In the genomic region with DNA sequence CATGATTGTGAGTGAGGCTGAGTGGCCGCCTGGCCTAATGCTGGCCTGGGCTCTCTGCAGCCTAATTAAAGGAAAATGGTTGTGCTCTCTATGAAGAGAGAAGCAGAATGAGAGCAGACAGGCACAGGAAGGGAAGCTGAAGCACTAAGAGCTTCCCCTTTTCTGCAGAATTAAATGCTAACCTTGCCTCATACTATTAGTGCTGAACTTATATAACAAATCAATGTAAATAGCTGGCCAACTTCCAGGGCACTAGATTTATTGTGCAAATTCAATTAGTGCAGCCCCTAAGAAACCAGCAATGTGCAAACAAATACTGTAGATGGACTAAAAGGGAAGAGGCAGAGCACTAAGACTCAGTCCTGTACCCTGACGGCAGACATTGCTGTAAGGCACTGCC, we compare ENCODE assay signal across 28 cellular contexts. TPM values are rescaled to one million over a fixed set of nuclear protein-coding genes. Genes with fewer than 3 reads are reported as not detected.
DNase-seq lines count a peak whose midpoint lies in the region; ATAC-seq and TF ChIP-seq lines count a peak whose summit lies in the region.
"Had no signal": no experiment of that assay in that cellular context is flagged by ENCODE, and none has a peak within 500 bp of the region (broad histone marks: within the 10 kb centered on the region; RNA-seq: fewer than 3 reads in every experiment).

No MANE protein-coding gene starts in this region.

- H3K4me2 ChIP-seq in Loucy (ENCODE audit: low read depth, low read length, poor library complexity, severe bottlenecking) (no peak overlapping the region), neural cell (ENCODE audit: low read length) (no peak overlapping the region)

- H2AFZ ChIP-seq in Loucy (ENCODE audit: low read length) (0 out of 2 replicates have a peak overlapping the region, but pooled peaks have one; percentile 41), neural cell (ENCODE audit: low read depth, low read length) (no peak overlapping the region)

- no peak for TF ChIP-seq RAD21 in neural cell (conservative IDR thresholded peaks at IDR 0.05)

- H3K27me3 ChIP-seq in Loucy (ENCODE audit: insufficient read depth, low read length, poor library complexity, severe bottlenecking) (no peaks in the 10 kb centered on the region), neural cell (ENCODE audit: insufficient read depth, low read depth, low read length) (no peaks in the 10 kb centered on the region)
- H3K27me3 ChIP-seq: dorsolateral prefrontal cortex, MG63, SJSA1, transverse colon had no signal

- H3K9ac ChIP-seq in Loucy (ENCODE audit: low read depth, low read length, poor library complexity, severe bottlenecking) (no peak overlapping the region), neural cell (ENCODE audit: low read length) (peak overlapping the region; percentile 14)

- peaks cover 13% of the 10 kb centered on the region for H3K27me3 Mint-ChIP-seq in activated T-cell treated with anti-CD3 and anti-CD28 coated beads, Interleukin-2, amount 50 U/mL, for 4 hours (ENCODE audit: low read depth)

- no peaks in the 10 kb centered on the region for H4K20me1 ChIP-seq in Loucy (ENCODE audit: insufficient read depth, low read length, poor library complexity, severe bottlenecking)
- no peaks in the 10 kb centered on the region for H4K20me1 ChIP-seq in neural cell (ENCODE audit: insufficient read depth)

- H3K4me3 ChIP-seq in Loucy (ENCODE audit: low read length, poor library complexity, severe bottlenecking) (no peak overlapping the region), neural cell (ENCODE audit: low read length) (no peak overlapping the region)
- H3K4me3 ChIP-seq: dorsolateral prefrontal cortex, heart right ventricle, MG63, SJSA1, transverse colon had no signal

- H3K4me1 ChIP-seq in Loucy (ENCODE audit: insufficient read depth, low read length, poor library complexity, severe bottlenecking): peaks cover 3% of the 10 kb centered on the region
- H3K4me1 ChIP-seq: Caco-2, SJSA1, transverse colon had no signal

- TF ChIP-seq EP300 in neural cell (conservative IDR thresholded peaks at IDR 0.05; ENCODE audit: poor library complexity, severe bottlenecking): no peak

- H3K36me3 Mint-ChIP-seq in activated T-cell treated with anti-CD3 and anti-CD28 coated beads, Interleukin-2, amount 50 U/mL, for 4 hours (ENCODE audit: insufficient read depth): no peaks in the 10 kb centered on the region
- H3K36me3 Mint-ChIP-seq: activated naive CD4-positive, alpha-beta T cell treated with anti-CD3 and anti-CD28 coated beads, Interleukin-2, amount 10 ng/mL, durations not matched to agents 7 days and 5 days had no signal

- no peak for ATAC-seq in activated T-cell treated with anti-CD3 and anti-CD28 coated beads, Interleukin-2, amount 50 U/mL, for 4 hours
- ATAC-seq in HG03571 (IDR thresholded peaks at IDR 0.05; ENCODE audit: unreplicated experiment): no peak
- ATAC-seq in GM18867 (IDR thresholded peaks at IDR 0.05; ENCODE audit: unreplicated experiment): no peak
- ATAC-seq: activated CD8-positive, alpha-beta T cell treated with anti-CD3 and anti-CD28 coated beads, Interleukin-2, amount 10 ng/mL, durations not matched to agents 7 days and 5 days; heart right ventricle; HepG2; left lobe of liver; stimulated activated naive CD8-positive, alpha-beta T cell treated with anti-CD3 and anti-CD28 coated beads, Interleukin-15, amount 100 ng/mL, for 72 hours had no signal

- no peaks in the 10 kb centered on the region for H3K4me1 Mint-ChIP-seq in activated T-cell treated with anti-CD3 and anti-CD28 coated beads, Interleukin-2, amount 50 U/mL, for 4 hours (ENCODE audit: low read depth)
- H3K4me1 Mint-ChIP-seq: activated naive CD4-positive, alpha-beta T cell treated with anti-CD3 and anti-CD28 coated beads, Interleukin-2, amount 10 ng/mL, durations not matched to agents 7 days and 5 days; nephron; stimulated activated naive CD8-positive, alpha-beta T cell treated with anti-CD3 and anti-CD28 coated beads, Interleukin-15, amount 100 ng/mL, for 72 hours had no signal

- H3K9me3 ChIP-seq in Loucy (ENCODE audit: insufficient read depth, low read depth, low read length) (no peaks in the 10 kb centered on the region), neural cell (ENCODE audit: low read length) (no peaks in the 10 kb centered on the region)
- H3K9me3 ChIP-seq: Caco-2, MG63, SJSA1, transverse colon had no signal

- H3K9me2 ChIP-seq in Loucy (replicated peaks; ENCODE audit: low read depth, low read length) (no peaks in the 10 kb centered on the region), neural cell (ENCODE audit: insufficient read depth, low read length) (no peaks in the 10 kb centered on the region)

- H3K36me3 ChIP-seq in Loucy (ENCODE audit: insufficient read depth, low read length) (no peaks in the 10 kb centered on the region), neural cell (ENCODE audit: insufficient read depth, low read length) (no peaks in the 10 kb centered on the region)
- H3K36me3 ChIP-seq: heart right ventricle, MG63, SJSA1, transverse colon had no signal

- no peak for TF ChIP-seq CTCF in Loucy (conservative IDR thresholded peaks at IDR 0.05; ENCODE audit: low read length)
- no peak for TF ChIP-seq CTCF in neural cell (IDR thresholded peaks at IDR 0.05; ENCODE audit: poor library complexity, severe bottlenecking)

- DNase-seq in DMS153 treated with DMSO at 0.1 percent for 48 hours (lab: John Stamatoyannopoulos, UW; ENCODE audit: unreplicated experiment) (peak; percentile 5), NOMO-1 treated with DMSO at 0.1 percent for 48 hours (lab: John Stamatoyannopoulos, UW; ENCODE audit: unreplicated experiment) (peak; percentile 95)
- no peak for DNase-seq in activated T-cell treated with anti-CD3 and anti-CD28 coated beads, Interleukin-2, amount 50 U/mL, for 4 hours
- DNase-seq: activated CD4-positive, CD25-positive, alpha-beta regulatory T cell; activated CD8-positive, alpha-beta T cell treated with anti-CD3 and anti-CD28 coated beads, Interleukin-2, amount 10 ng/mL, durations not matched to agents 7 days and 5 days; activated naive CD4-positive, alpha-beta T cell treated with anti-CD3 and anti-CD28 coated beads, Interleukin-2, amount 10 ng/mL, durations not matched to agents 7 days and 5 days; activated T-cell treated with anti-CD3 and anti-CD28 coated beads, Interleukin-2, amount 50 U/mL, for 24 hours; anterior cingulate cortex; Caco-2; central memory CD4-positive, alpha-beta T cell; dorsolateral prefrontal cortex; heart right ventricle; MG63; NCI-H2029; NCI-H524; stimulated activated CD4-positive, alpha-beta T cell treated with anti-CD3 and anti-CD28 coated beads, Interleukin-4, amount 100 ng/mL, for 1 hour; stimulated activated naive CD8-positive, alpha-beta T cell treated with anti-CD3 and anti-CD28 coated beads, Interleukin-15, amount 100 ng/mL, for 72 hours; transverse colon had no signal

- H3F3A ChIP-seq in Loucy (ENCODE audit: low read depth) (no peaks in the 10 kb centered on the region), neural cell (ENCODE audit: insufficient read depth, low read length, poor library complexity, severe bottlenecking) (no peaks in the 10 kb centered on the region)

- no peak overlapping the region for H3K4me3 Mint-ChIP-seq in activated T-cell treated with anti-CD3 and anti-CD28 coated beads, Interleukin-2, amount 50 U/mL, for 4 hours
- H3K4me3 Mint-ChIP-seq: activated CD8-positive, alpha-beta T cell treated with anti-CD3 and anti-CD28 coated beads, Interleukin-2, amount 10 ng/mL, durations not matched to agents 7 days and 5 days; activated naive CD4-positive, alpha-beta T cell treated with anti-CD3 and anti-CD28 coated beads, Interleukin-2, amount 10 ng/mL, durations not matched to agents 7 days and 5 days; activated T-cell treated with anti-CD3 and anti-CD28 coated beads, Interleukin-2, amount 50 U/mL, for 24 hours; nephron; stimulated activated naive CD8-positive, alpha-beta T cell treated with anti-CD3 and anti-CD28 coated beads, Interleukin-15, amount 100 ng/mL, for 72 hours; T-helper 2 cell treated with Interferon-gamma antibody and Interleukin-4, amounts not matched to agents 5 μg/mL and 100 μg/mL, for 36 hours had no signal

- no peaks in the 10 kb centered on the region for H3K79me2 ChIP-seq in Loucy (ENCODE audit: insufficient read depth, low read length)
- no peaks in the 10 kb centered on the region for H3K79me2 ChIP-seq in neural cell (replicated peaks; ENCODE audit: insufficient read depth, low read length)

- no peak overlapping the region for H3K27ac ChIP-seq in neural cell (ENCODE audit: low read length)
- H3K27ac ChIP-seq: dorsolateral prefrontal cortex, heart right ventricle, SJSA1, transverse colon had no signal

- peaks cover 5% of the 10 kb centered on the region for H3K9me3 Mint-ChIP-seq in activated T-cell treated with anti-CD3 and anti-CD28 coated beads, Interleukin-2, amount 50 U/mL, for 4 hours

TF ChIP-seq in neural cell, 6 proteins besides CTCF, POLR2A, EP300 and RAD21 (continues in another document):
- no peak for TF ChIP-seq EZH2 (IDR thresholded peaks at IDR 0.05; ENCODE audit: borderline replicate concordance, insufficient read depth, low read length, poor library complexity, severe bottlenecking)
- TF ChIP-seq, protein P1, sequence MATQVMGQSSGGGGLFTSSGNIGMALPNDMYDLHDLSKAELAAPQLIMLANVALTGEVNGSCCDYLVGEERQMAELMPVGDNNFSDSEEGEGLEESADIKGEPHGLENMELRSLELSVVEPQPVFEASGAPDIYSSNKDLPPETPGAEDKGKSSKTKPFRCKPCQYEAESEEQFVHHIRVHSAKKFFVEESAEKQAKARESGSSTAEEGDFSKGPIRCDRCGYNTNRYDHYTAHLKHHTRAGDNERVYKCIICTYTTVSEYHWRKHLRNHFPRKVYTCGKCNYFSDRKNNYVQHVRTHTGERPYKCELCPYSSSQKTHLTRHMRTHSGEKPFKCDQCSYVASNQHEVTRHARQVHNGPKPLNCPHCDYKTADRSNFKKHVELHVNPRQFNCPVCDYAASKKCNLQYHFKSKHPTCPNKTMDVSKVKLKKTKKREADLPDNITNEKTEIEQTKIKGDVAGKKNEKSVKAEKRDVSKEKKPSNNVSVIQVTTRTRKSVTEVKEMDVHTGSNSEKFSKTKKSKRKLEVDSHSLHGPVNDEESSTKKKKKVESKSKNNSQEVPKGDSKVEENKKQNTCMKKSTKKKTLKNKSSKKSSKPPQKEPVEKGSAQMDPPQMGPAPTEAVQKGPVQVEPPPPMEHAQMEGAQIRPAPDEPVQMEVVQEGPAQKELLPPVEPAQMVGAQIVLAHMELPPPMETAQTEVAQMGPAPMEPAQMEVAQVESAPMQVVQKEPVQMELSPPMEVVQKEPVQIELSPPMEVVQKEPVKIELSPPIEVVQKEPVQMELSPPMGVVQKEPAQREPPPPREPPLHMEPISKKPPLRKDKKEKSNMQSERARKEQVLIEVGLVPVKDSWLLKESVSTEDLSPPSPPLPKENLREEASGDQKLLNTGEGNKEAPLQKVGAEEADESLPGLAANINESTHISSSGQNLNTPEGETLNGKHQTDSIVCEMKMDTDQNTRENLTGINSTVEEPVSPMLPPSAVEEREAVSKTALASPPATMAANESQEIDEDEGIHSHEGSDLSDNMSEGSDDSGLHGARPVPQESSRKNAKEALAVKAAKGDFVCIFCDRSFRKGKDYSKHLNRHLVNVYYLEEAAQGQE (IDR thresholded peaks at IDR 0.05; ENCODE audit: borderline replicate concordance): no peak
- TF ChIP-seq MXI1 (conservative IDR thresholded peaks at IDR 0.05; ENCODE audit: poor library complexity, severe bottlenecking): no peak

RNA-seq across cellular contexts. Expression of gene INSM1, which starts 36.1 kb away (rescaled TPM):
- 8.6 and 9.4 TPM in 2 replicates for polyA plus RNA-seq in neural cell
- polyA minus RNA-seq in neural cell: 16.6 and 17.1 TPM in 2 replicates
- 10 to 100 TPM; 12.1 to 22.4 (median 14.6) TPM for total RNA-seq in activated T-cell treated with anti-CD3 and anti-CD28 coated beads, Interleukin-2, amount 50 U/mL, for 4 hours
- total RNA-seq: activated CD8-positive, alpha-beta T cell treated with anti-CD3 and anti-CD28 coated beads, Interleukin-2, amount 10 ng/mL, durations not matched to agents 7 days and 5 days; Caco-2; HepG2; left lobe of liver; pulmonary artery endothelial cell; SJSA1 had no signal
- polyA plus RNA-seq: HepG2 had no signal
